Comparison of ENCODE assay signal across 1 cellular context in the genomic region with DNA sequence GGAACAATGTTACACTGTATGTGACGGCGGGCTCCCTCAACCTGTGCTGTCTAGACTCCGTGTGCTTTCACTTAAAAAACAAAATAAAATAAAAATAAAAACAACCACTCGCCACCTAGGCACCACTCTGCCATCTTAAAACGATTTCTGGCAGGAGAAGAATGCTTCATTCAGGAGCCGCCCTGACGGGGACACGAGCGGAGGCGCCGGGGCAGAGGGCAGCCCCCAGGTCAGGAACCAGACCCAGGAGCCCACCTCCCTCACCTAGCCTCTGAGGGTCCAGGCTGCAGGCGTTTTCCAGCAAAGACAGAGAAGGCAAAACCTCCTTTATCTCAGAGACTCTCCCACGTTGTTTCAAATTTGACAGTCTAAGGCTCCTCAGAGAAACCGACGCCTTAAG.
TF ChIP-seq lines count a peak whose summit lies in the region.

No MANE protein-coding gene starts in this region.

TF ChIP-seq in WTC11, 78 proteins besides CTCF, POLR2A, EP300 and RAD21 (continued from another document):
- TF ChIP-seq ZNF423 (CRISPR knock-in tag; IDR thresholded peaks at IDR 0.05): no peak
- no peak for TF ChIP-seq ETV6 (CRISPR knock-in tag; IDR thresholded peaks at IDR 0.05)
- TF ChIP-seq TCF7 (CRISPR knock-in tag; IDR thresholded peaks at IDR 0.05; ENCODE audit: low read depth): no peak
- TF ChIP-seq CBFB (CRISPR knock-in tag; IDR thresholded peaks at IDR 0.05; ENCODE audit: low read depth): no peak
- TF ChIP-seq, protein P1, sequence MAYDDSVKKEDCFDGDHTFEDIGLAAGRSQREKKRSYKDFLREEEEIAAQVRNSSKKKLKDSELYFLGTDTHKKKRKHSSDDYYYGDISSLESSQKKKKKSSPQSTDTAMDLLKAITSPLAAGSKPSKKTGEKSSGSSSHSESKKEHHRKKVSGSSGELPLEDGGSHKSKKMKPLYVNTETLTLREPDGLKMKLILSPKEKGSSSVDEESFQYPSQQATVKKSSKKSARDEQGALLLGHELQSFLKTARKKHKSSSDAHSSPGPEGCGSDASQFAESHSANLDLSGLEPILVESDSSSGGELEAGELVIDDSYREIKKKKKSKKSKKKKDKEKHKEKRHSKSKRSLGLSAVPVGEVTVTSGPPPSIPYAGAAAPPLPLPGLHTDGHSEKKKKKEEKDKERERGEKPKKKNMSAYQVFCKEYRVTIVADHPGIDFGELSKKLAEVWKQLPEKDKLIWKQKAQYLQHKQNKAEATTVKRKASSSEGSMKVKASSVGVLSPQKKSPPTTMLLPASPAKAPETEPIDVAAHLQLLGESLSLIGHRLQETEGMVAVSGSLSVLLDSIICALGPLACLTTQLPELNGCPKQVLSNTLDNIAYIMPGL (CRISPR knock-in tag; IDR thresholded peaks at IDR 0.05): no peak
- TF ChIP-seq NFE2L1 (CRISPR knock-in tag; IDR thresholded peaks at IDR 0.05): no peak
- TF ChIP-seq JAZF1 (CRISPR knock-in tag; IDR thresholded peaks at IDR 0.05): no peak
